2 cellular contexts compared by ENCODE assay signal in the genomic region with DNA sequence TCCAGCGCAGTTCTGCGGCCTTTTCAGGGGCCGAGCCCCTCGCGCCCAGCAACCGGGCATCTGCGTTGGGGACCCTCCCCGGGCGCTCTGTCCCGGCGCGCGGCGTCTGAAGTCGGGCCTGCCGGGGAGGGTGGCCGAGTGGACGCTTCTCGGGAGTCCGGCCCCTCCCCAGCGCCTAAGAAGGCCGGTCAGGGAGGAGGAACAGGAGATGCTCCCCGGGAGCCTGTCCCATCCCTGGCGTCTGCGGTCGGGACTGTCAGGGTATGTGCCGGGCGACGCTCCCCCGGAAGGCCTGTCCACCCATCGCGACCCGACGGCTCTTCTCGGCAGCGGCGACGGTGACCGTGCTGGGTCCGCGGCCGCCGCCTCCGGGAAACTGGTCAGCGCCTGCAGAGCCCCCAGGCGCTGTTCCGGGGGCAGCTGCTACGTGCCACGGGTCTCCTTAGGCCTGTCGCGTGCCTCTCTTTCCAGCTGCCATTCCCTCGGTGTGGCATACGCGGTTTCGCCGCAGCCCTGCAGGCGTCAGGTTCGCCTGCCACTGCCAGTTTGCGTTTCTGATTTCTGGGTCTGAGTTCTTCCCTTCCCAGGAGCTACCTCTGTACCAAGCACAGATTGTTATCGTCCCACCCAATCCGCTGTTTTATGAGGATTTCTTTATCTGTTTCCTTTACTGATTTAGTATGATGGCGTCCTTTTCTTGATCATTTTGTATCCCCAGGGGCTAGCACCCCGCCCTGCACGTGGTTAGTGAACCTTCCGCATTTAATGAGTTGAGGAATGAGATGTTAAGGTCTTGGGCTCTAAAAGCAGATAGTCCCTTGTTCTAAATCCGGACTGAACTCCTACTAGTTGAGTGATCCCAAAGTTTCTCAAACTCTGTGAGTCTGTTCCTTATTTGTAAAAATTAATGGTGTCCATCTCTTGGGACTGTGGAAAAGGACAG.
A peak's percentile ranks its signal among the peaks of the same experiment; 100 is the strongest.
TF ChIP-seq lines count a peak whose summit lies in the region.

No MANE protein-coding gene starts in this region.

TF ChIP-seq in A549, 52 proteins besides CTCF, POLR2A, EP300 and RAD21 (continued from another document):
- TF ChIP-seq, protein P1, sequence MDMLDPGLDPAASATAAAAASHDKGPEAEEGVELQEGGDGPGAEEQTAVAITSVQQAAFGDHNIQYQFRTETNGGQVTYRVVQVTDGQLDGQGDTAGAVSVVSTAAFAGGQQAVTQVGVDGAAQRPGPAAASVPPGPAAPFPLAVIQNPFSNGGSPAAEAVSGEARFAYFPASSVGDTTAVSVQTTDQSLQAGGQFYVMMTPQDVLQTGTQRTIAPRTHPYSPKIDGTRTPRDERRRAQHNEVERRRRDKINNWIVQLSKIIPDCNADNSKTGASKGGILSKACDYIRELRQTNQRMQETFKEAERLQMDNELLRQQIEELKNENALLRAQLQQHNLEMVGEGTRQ (IDR thresholded peaks at IDR 0.05): 0 out of 2 replicates have a peak, but pooled peaks have one; percentile 1
- TF ChIP-seq CHD4 (IDR thresholded peaks at IDR 0.05; ENCODE audit: borderline replicate concordance) (no peak), E2F6 (IDR thresholded peaks at IDR 0.05; ENCODE audit: borderline replicate concordance, low read depth) (peak; percentile 12; the same call in 1 of the 2 replicates), ATOH8 (CRISPR knock-in tag; IDR thresholded peaks at IDR 0.05; ENCODE audit: low read depth) (no peak), ZSCAN20 (CRISPR knock-in tag; IDR thresholded peaks at IDR 0.05) (no peak), GATA3 (IDR thresholded peaks at IDR 0.05; ENCODE audit: borderline replicate concordance) (no peak), ZNF302 (CRISPR knock-in tag; IDR thresholded peaks at IDR 0.05) (no peak), TFCP2L1 (CRISPR knock-in tag; IDR thresholded peaks at IDR 0.05) (no peak), RCOR1 (IDR thresholded peaks at IDR 0.05; ENCODE audit: low read depth, low read length) (no peak), RNF2 (IDR thresholded peaks at IDR 0.05; ENCODE audit: borderline replicate concordance, low read depth) (0 out of 2 replicates have a peak, but pooled peaks have one; percentile 62), HMGXB4 (CRISPR knock-in tag; IDR thresholded peaks at IDR 0.05; ENCODE audit: borderline replicate concordance) (no peak), EHF (CRISPR knock-in tag; IDR thresholded peaks at IDR 0.05) (no peak), JUN (IDR thresholded peaks at IDR 0.05) (peak in 1 of 2 experiments; percentile 54; a peak in 1 of 5 replicates), FOXS1 (CRISPR knock-in tag; IDR thresholded peaks at IDR 0.05) (no peak), ESRRA (IDR thresholded peaks at IDR 0.05; ENCODE audit: borderline replicate concordance, low read length) (no peak), NFE2L2 (conservative IDR thresholded peaks at IDR 0.05; ENCODE audit: low read length) (no peak), PHF8 (IDR thresholded peaks at IDR 0.05; ENCODE audit: borderline replicate concordance, low read depth) (peak; percentile 88), MYC (IDR thresholded peaks at IDR 0.05; ENCODE audit: borderline replicate concordance, low read length) (no peak), POLR2AphosphoS2 (conservative IDR thresholded peaks at IDR 0.05; ENCODE audit: low read length) (no peak), CHD2 (IDR thresholded peaks at IDR 0.05; ENCODE audit: low read length, partially characterized antibody) (no peak), HOXB5 (CRISPR knock-in tag; IDR thresholded peaks at IDR 0.05) (0 out of 2 replicates have a peak, but pooled peaks have one; percentile 23), ELK1 (IDR thresholded peaks at IDR 0.05; ENCODE audit: low read depth, low read length) (no peak), ZFP36 (IDR thresholded peaks at IDR 0.05; ENCODE audit: borderline replicate concordance, partially characterized antibody) (no peak), HDAC2 (IDR thresholded peaks at IDR 0.05) (no peak), RARB (CRISPR knock-in tag; IDR thresholded peaks at IDR 0.05) (no peak), CBX8 (IDR thresholded peaks at IDR 0.05) (no peak)
- TF ChIP-seq, protein P2, sequence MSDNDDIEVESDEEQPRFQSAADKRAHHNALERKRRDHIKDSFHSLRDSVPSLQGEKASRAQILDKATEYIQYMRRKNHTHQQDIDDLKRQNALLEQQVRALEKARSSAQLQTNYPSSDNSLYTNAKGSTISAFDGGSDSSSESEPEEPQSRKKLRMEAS (IDR thresholded peaks at IDR 0.05): peak; percentile 42

TF ChIP-seq in neural cell, 6 proteins besides CTCF, POLR2A, EP300 and RAD21 (continued from another document):
- TF ChIP-seq, protein P3, sequence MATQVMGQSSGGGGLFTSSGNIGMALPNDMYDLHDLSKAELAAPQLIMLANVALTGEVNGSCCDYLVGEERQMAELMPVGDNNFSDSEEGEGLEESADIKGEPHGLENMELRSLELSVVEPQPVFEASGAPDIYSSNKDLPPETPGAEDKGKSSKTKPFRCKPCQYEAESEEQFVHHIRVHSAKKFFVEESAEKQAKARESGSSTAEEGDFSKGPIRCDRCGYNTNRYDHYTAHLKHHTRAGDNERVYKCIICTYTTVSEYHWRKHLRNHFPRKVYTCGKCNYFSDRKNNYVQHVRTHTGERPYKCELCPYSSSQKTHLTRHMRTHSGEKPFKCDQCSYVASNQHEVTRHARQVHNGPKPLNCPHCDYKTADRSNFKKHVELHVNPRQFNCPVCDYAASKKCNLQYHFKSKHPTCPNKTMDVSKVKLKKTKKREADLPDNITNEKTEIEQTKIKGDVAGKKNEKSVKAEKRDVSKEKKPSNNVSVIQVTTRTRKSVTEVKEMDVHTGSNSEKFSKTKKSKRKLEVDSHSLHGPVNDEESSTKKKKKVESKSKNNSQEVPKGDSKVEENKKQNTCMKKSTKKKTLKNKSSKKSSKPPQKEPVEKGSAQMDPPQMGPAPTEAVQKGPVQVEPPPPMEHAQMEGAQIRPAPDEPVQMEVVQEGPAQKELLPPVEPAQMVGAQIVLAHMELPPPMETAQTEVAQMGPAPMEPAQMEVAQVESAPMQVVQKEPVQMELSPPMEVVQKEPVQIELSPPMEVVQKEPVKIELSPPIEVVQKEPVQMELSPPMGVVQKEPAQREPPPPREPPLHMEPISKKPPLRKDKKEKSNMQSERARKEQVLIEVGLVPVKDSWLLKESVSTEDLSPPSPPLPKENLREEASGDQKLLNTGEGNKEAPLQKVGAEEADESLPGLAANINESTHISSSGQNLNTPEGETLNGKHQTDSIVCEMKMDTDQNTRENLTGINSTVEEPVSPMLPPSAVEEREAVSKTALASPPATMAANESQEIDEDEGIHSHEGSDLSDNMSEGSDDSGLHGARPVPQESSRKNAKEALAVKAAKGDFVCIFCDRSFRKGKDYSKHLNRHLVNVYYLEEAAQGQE (IDR thresholded peaks at IDR 0.05; ENCODE audit: borderline replicate concordance): peak; percentile 5
- TF ChIP-seq TAF1 (IDR thresholded peaks at IDR 0.05; ENCODE audit: low read depth): no peak
